In genomic region chr7:72267291-72267800, GRCh38 we compare ENCODE assay signal across 20 cellular contexts.
"Had no signal": no experiment of that assay in that cellular context is flagged by ENCODE, and none has a peak within 500 bp of the region (broad histone marks: within the 10 kb centered on the region; RNA-seq: fewer than 3 reads in every experiment).

No MANE protein-coding gene starts in this region.

- H3K27me3 ChIP-seq: dorsolateral prefrontal cortex, heart right ventricle, spleen, stomach, uterus had no signal

- H3K79me2 ChIP-seq: parathyroid adenoma had no signal

- H3K27ac Mint-ChIP-seq: immature natural killer cell, memory B cell, mesothelial cell of epicardium, natural killer cell had no signal

- H3K9me3 ChIP-seq: lower lobe of right lung, uterus had no signal

- ATAC-seq: esophagus mucosa, heart right ventricle, lower lobe of right lung, natural killer cell, psoas muscle, sciatic nerve had no signal

- H3K4me3 Mint-ChIP-seq: immature natural killer cell, memory B cell, mesothelial cell of epicardium, natural killer cell had no signal

- H3K4me1 ChIP-seq: heart right ventricle, left ventricle myocardium inferior, lower lobe of right lung, parathyroid adenoma, psoas muscle, spleen, stomach, uterus had no signal

- H3K27ac ChIP-seq: heart right ventricle, left ventricle myocardium inferior, lower lobe of right lung, parathyroid adenoma, psoas muscle, spleen, stomach, thoracic aorta, uterus had no signal

- H3K36me3 ChIP-seq: heart right ventricle, left ventricle myocardium inferior, lower lobe of right lung, spleen, stomach, thoracic aorta, uterus had no signal

- H3K4me3 ChIP-seq: dorsolateral prefrontal cortex, heart right ventricle, left ventricle myocardium inferior, lower lobe of right lung, psoas muscle, spleen, stomach, thoracic aorta, uterus had no signal

- DNase-seq: cortex of kidney; effector CD8-positive, alpha-beta T cell; heart right ventricle; immature natural killer cell; left ventricle myocardium inferior; lower lobe of right lung; natural killer cell; psoas muscle; spleen; stimulated activated naive CD4-positive, alpha-beta T cell; stomach; trophoblast cell; uterus had no signal

- H3K36me3 Mint-ChIP-seq: immature natural killer cell, memory B cell, natural killer cell had no signal

- H2AFZ ChIP-seq: parathyroid adenoma had no signal

- H3K4me1 Mint-ChIP-seq: immature natural killer cell, memory B cell, mesothelial cell of epicardium, natural killer cell had no signal
